8 cellular contexts compared by ENCODE assay signal in the genomic region with DNA sequence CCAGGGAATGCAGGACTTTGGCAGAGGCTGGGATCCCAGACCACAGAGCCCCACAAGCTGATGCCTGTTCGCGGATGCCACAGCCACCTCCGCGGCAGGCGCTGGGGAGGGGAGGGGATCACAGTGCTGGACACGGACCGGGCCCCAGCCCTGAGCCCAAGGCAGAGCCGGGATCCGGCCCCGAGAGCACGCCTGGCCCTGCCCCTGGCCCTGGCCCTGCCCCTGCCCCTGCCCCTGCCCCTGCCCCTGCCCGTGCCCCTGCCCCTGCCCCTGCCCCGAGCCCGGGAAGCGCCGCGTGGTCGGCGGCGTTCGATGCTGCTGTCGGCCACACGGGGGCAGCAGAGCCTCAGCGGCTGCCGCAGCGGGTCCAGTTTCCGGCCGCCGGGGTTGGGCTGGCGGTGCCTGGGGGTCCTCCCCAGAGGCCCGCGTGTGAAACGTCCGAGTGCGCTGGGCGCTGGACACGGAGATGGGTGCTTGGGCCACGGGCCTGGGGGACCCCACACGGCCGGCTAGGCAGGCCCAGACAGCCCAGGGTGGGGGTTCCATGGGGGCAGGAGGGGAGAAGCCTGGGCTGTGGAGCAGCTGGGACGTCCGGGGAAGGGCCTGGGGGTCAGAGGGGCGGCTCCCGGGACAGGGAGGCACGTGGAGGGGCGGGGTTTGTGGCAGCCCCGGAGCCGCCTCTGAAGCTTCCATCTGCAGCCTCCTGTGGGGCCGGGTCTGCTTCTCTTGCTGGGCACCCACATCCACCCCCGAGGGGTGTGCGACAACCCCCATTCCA.
DNase-seq lines count a peak whose midpoint lies in the region; ATAC-seq and TF ChIP-seq lines count a peak whose summit lies in the region.
"Not testable (repeated sequence)": the region's sequence is repeated elsewhere in the genome, so short reads cannot be mapped to it uniquely, and the experiment has no call there.

No MANE protein-coding gene starts in this region.

- TF ChIP-seq CTCF in activated B cell treated with CpG ODN at 0.5 μM for 24 hours (IDR thresholded peaks at IDR 0.05); lung (IDR thresholded peaks at IDR 0.05; ENCODE audit: control extremely low read depth, extremely low read depth): not testable (repeated sequence)

- 0 to 10% methylated on average over 1 to 23 of the region's 51 CpGs for WGBS in lung, 2 donors
- WGBS in aorta, 2 donors = 13 to 25% methylated on average over 4 to 23 of the region's 51 CpGs

- not testable (repeated sequence) for H3K27me3 ChIP-seq in lung (ENCODE audit: control insufficient read depth, insufficient read depth); aorta (ENCODE audit: control insufficient read depth in 1 of 2, insufficient read depth in 2 of 2, low read length in 1 of 2)

- not testable (repeated sequence) for H3K4me1 ChIP-seq in lung (ENCODE audit: control insufficient read depth in 2 of 2, insufficient read depth in 2 of 2, low read length in 2 of 2); aorta (ENCODE audit: control insufficient read depth in 1 of 2, insufficient read depth in 2 of 2, low read length in 2 of 2)

- not testable (repeated sequence) for H3K4me3 ChIP-seq in lung; aorta (ENCODE audit: low read length in 2 of 2)

- intact Hi-C loops in activated B cell treated with CpG ODN at 0.5 μM for 24 hours (cut with micrococcal nuclease) = loop anchor here (2.0 to 10.0 kb wide), 5 partner anchors 55 to 325 kb away; no protein-coding TSS in a partner anchor
- intact Hi-C loops in aorta (cut with DNase I) = loop anchor here in 1 of 2 donors (10.0 kb wide), 1 partner anchor 115 kb away; no protein-coding TSS in a partner anchor

- H3K36me3 ChIP-seq in lung (ENCODE audit: control insufficient read depth in 2 of 2, insufficient read depth in 2 of 2, low read length in 2 of 2); aorta (ENCODE audit: control insufficient read depth in 1 of 2, insufficient read depth in 2 of 2, low read length in 1 of 2): not testable (repeated sequence)

- H3K36me3 Mint-ChIP-seq in activated B cell treated with CpG ODN at 0.5 μM for 24 hours (ENCODE audit: low read depth); activated naive CD4-positive, alpha-beta T cell treated with anti-CD3 and anti-CD28 coated beads, Interleukin-2, amount 50 U/mL, for 72 hours: not testable (repeated sequence)

- CTCF ChIA-PET in activated B cell treated with CpG ODN at 0.5 μM for 24 hours (lab: Charles Lee) = interaction anchor here (0.8 to 1.1 kb wide), 2 partner anchors 30 to 138 kb away, joined by 4 to 5 read pairs; no protein-coding TSS in a partner anchor

- TF ChIP-seq POLR2A in GM18505 (IDR thresholded peaks at IDR 0.05; ENCODE audit: borderline replicate concordance, extremely low read depth, insufficient read depth, insufficient read length) = not testable (repeated sequence)

- ATAC-seq in GM18505 (IDR thresholded peaks at IDR 0.05; ENCODE audit: unreplicated experiment) (peak; percentile 45), GM21367 (IDR thresholded peaks at IDR 0.05; ENCODE audit: unreplicated experiment) (peak; percentile 37), HG02885 (IDR thresholded peaks at IDR 0.05; ENCODE audit: poor library complexity, unreplicated experiment) (peak; percentile 62), HG03469 (IDR thresholded peaks at IDR 0.05; ENCODE audit: unreplicated experiment) (peak; percentile 22), activated B cell treated with CpG ODN at 0.5 μM for 24 hours (ENCODE audit: low read depth) (peak; percentile 73), lung (ENCODE audit: insufficient read depth, low FRiP score) (peak; percentile 76), aorta (ENCODE audit: low FRiP score) (peak; percentile 78)
- ATAC-seq in activated naive CD4-positive, alpha-beta T cell treated with anti-CD3 and anti-CD28 coated beads, Interleukin-2, amount 50 U/mL, for 72 hours = peak; percentile 73 to 77

- H3K27ac Mint-ChIP-seq in activated B cell treated with CpG ODN at 0.5 μM for 24 hours; activated naive CD4-positive, alpha-beta T cell treated with anti-CD3 and anti-CD28 coated beads, Interleukin-2, amount 50 U/mL, for 72 hours: not testable (repeated sequence)

- POLR2A ChIA-PET in activated B cell treated with CpG ODN at 0.5 μM for 24 hours (lab: Charles Lee) = interaction anchor here (0.7 to 1.1 kb wide), 6 partner anchors 29 to 182 kb away, joined by 4 to 9 read pairs (median 4); no protein-coding TSS in a partner anchor

- H3K9me3 ChIP-seq in lung (ENCODE audit: control insufficient read depth in 2 of 2, insufficient read depth in 1 of 2, low read length in 1 of 2); aorta (ENCODE audit: control insufficient read depth, low read length): not testable (repeated sequence)

- H3K27ac ChIP-seq in lung (ENCODE audit: low read depth in 1 of 2, low read length in 1 of 2); aorta (ENCODE audit: low read depth in 1 of 2, low read length in 2 of 2): not testable (repeated sequence)

- peaks cover 34% of the 10 kb centered on the region for H3K4me1 Mint-ChIP-seq in activated B cell treated with CpG ODN at 0.5 μM for 24 hours

- peak; percentile 60 for DNase-seq in activated B cell treated with CpG ODN at 0.5 μM for 24 hours
- DNase-seq in activated naive CD4-positive, alpha-beta T cell treated with anti-CD3 and anti-CD28 coated beads, Interleukin-2, amount 50 U/mL, for 72 hours (ENCODE audit: low spot score in 2 of 2) = peak; percentile 26 to 64
- DNase-seq in lung (ENCODE audit: low spot score); aorta: not testable (repeated sequence)

- not testable (repeated sequence) for H3K4me3 Mint-ChIP-seq in activated B cell treated with CpG ODN at 0.5 μM for 24 hours

- not testable (repeated sequence) for H3K9me3 Mint-ChIP-seq in activated B cell treated with CpG ODN at 0.5 μM for 24 hours; activated naive CD4-positive, alpha-beta T cell treated with anti-CD3 and anti-CD28 coated beads, Interleukin-2, amount 50 U/mL, for 72 hours

- not testable (repeated sequence) for H3K27me3 Mint-ChIP-seq in activated B cell treated with CpG ODN at 0.5 μM for 24 hours

Comparison
In these comparisons a context has a peak if more than half of its experiments do, and no peak if none do; other contexts are left out.
1. ATAC-seq: peak in every context shown above with its lines; median percentile 78 in aorta; 76 in lung; 75 in activated naive CD4-positive, alpha-beta T cell treated with anti-CD3 and anti-CD28 coated beads, Interleukin-2, amount 50 U/mL, for 72 hours; 73 in activated B cell treated with CpG ODN at 0.5 μM for 24 hours; 62 in HG02885; 45 in GM18505; 37 in GM21367; 22 in HG03469.